Comparison of ENCODE assay signal across 8 cellular contexts in genomic region chr19:4337906-4338440, GRCh38. TPM values are rescaled to one million over a fixed set of nuclear protein-coding genes. Genes with fewer than 3 reads are reported as not detected.
DNase-seq lines count a peak whose midpoint lies in the region; ATAC-seq and TF ChIP-seq lines count a peak whose summit lies in the region.

No MANE protein-coding gene starts in this region.

- H3K27me3 ChIP-seq in cardiac muscle cell (no peaks in the 10 kb centered on the region), thyroid gland (no peaks in the 10 kb centered on the region), SK-N-SH (ENCODE audit: insufficient read depth) (no peaks in the 10 kb centered on the region)

- H3K9me3 ChIP-seq in cardiac muscle cell (ENCODE audit: low read depth): no peaks in the 10 kb centered on the region
- no peaks in the 10 kb centered on the region for H3K9me3 ChIP-seq in thyroid gland
- no peaks in the 10 kb centered on the region for H3K9me3 ChIP-seq in SK-N-SH

- H3K27ac ChIP-seq in cardiac muscle cell (peak overlapping the region; percentile 60), thyroid gland (peak overlapping the region; percentile 52 to 80 (median 71)), SK-N-SH (ENCODE audit: low read depth in 2 of 2, low read length in 1 of 2) (no peak overlapping the region)

- H4K20me1 ChIP-seq in SK-N-SH (ENCODE audit: insufficient read depth): no peaks in the 10 kb centered on the region

- POLR2A ChIA-PET in SK-N-SH (lab: Yijun Ruan, JAX): no interaction called here

- ATAC-seq in Right ventricle myocardium superior (ENCODE audit: poor library complexity): no peak
- peak; percentile 28 for ATAC-seq in left lobe of liver

- CTCF ChIA-PET in SK-N-SH (lab: Yijun Ruan, JAX): interaction anchor here (0.9 to 2.2 kb wide), 4 partner anchors 15 to 71 kb away, joined by 3 to 9 read pairs (median 6); no protein-coding TSS in a partner anchor

- TF ChIP-seq RAD21 in SK-N-SH (IDR thresholded peaks at IDR 0.05; ENCODE audit: low read length): no peak

- H3K4me2 ChIP-seq in SK-N-SH: no peak overlapping the region

- 19 to 21% methylated on average over 14 of the region's 14 CpGs for WGBS in thyroid gland, 2 donors
- 76% methylated on average over 13 of the region's 14 CpGs for WGBS in SK-N-SH (ENCODE audit: low lambda C conversion rate)

- TF ChIP-seq POLR2A in thyroid gland (IDR thresholded peaks at IDR 0.05): no peak

- peak overlapping the region; percentile 6 for H3K4me3 ChIP-seq in cardiac muscle cell
- H3K4me3 ChIP-seq in thyroid gland (replicated peaks in 1 of 3): peak overlapping the region in 2 of 3 donors; percentile 32 to 40
- no peak overlapping the region for H3K4me3 ChIP-seq in SK-N-SH (ENCODE audit: low read depth in 2 of 2, low read length in 1 of 2)

- H3K9ac ChIP-seq in SK-N-SH: no peak overlapping the region

- no peaks in the 10 kb centered on the region for H3F3A ChIP-seq in SK-N-SH (replicated peaks; ENCODE audit: insufficient read depth)

- no peaks in the 10 kb centered on the region for H3K79me2 ChIP-seq in SK-N-SH (ENCODE audit: insufficient read depth)

- TF ChIP-seq EP300 in SK-N-SH (IDR thresholded peaks at IDR 0.05; ENCODE audit: borderline replicate concordance in 1 of 2, low read depth in 1 of 2, low read length in 1 of 2): no peak

- no peak overlapping the region for H2AFZ ChIP-seq in SK-N-SH (ENCODE audit: low read depth)

- intact Hi-C loops in Right ventricle myocardium superior (cut with DNase I): no loop called here
- intact Hi-C loops in thyroid gland (cut with DNase I): no loop called here

- no peaks in the 10 kb centered on the region for H3K9me2 ChIP-seq in SK-N-SH

- H3K36me3 ChIP-seq in cardiac muscle cell (no peaks in the 10 kb centered on the region), thyroid gland (no peaks in the 10 kb centered on the region), SK-N-SH (replicated peaks in 1 of 2; ENCODE audit: control insufficient read depth in 1 of 2, insufficient read depth in 2 of 2, low read length in 1 of 2) (no peaks in the 10 kb centered on the region)

- peak; percentile 46 to 49 for DNase-seq in cardiac muscle cell (ENCODE audit: low read depth in 1 of 2, low spot score in 1 of 2)
- DNase-seq in Right ventricle myocardium superior: no peak
- DNase-seq in amniotic epithelial cell (ENCODE audit: low read depth): peak; percentile 15
- DNase-seq in left lobe of liver (ENCODE audit: low spot score): peak; percentile 77
- DNase-seq in thyroid gland: peak; percentile 48 to 53
- no peak for DNase-seq in NCI-H2196 (lab: John Stamatoyannopoulos, UW; ENCODE audit: unreplicated experiment)
- DNase-seq in NCI-H1105 (lab: John Stamatoyannopoulos, UW): no peak
- no peak for DNase-seq in SK-N-SH

- H3K4me1 ChIP-seq in cardiac muscle cell (ENCODE audit: low read depth): peaks cover 17% of the 10 kb centered on the region
- H3K4me1 ChIP-seq in thyroid gland: peaks cover 8 to 16% of the 10 kb centered on the region in 2 donors
- H3K4me1 ChIP-seq in SK-N-SH (ENCODE audit: control insufficient read depth in 1 of 2, insufficient read depth in 2 of 2, low read depth in 1 of 2, low read length in 1 of 2): peaks cover 0 to 5% of the 10 kb centered on the region in 2 experiments; a peak in 1 of 4 replicates

- TF ChIP-seq CTCF in cardiac muscle cell (IDR thresholded peaks at IDR 0.05; ENCODE audit: low read depth, low read length) (no peak), thyroid gland (IDR thresholded peaks at IDR 0.05) (no peak), SK-N-SH (IDR thresholded peaks at IDR 0.05) (no peak)

TF ChIP-seq in SK-N-SH, 30 proteins besides CTCF, POLR2A, EP300 and RAD21:
- TF ChIP-seq POLR2AphosphoS5 (IDR thresholded peaks at IDR 0.05; ENCODE audit: low read depth, low read length) (no peak), SMC3 (IDR thresholded peaks at IDR 0.05; ENCODE audit: low read depth, low read length) (no peak), ELF1 (IDR thresholded peaks at IDR 0.05) (no peak), RCOR1 (IDR thresholded peaks at IDR 0.05; ENCODE audit: low read length) (no peak)

RNA-seq across cellular contexts. Expression of gene STAP2, which starts 0.7 kb away (rescaled TPM):
- total RNA-seq in cardiac muscle cell: 12.3 and 18.0 TPM in 2 replicates
- polyA plus RNA-seq in cardiac muscle cell: 18.7 and 20.3 TPM in 2 replicates
- total RNA-seq in Right ventricle myocardium superior: 1.6 TPM
- total RNA-seq in left lobe of liver: 31.8 TPM
- total RNA-seq in thyroid gland: 10 to 100 TPM; 12.1 to 50.6 (median 29.7) TPM
- 6.0 and 7.6 TPM in 2 replicates for polyA plus RNA-seq in SK-N-SH (2012; rRNA removed)
- 2.8 and 2.9 TPM in 2 replicates for polyA plus RNA-seq in SK-N-SH (2012; cell fraction: cytosol; rRNA removed)
- polyA plus RNA-seq in SK-N-SH (2012; cell fraction: nucleus; rRNA removed): 5.6 and 6.1 TPM in 2 replicates

RNA-seq across cellular contexts. Expression of gene MPND, which starts 5.4 kb away (rescaled TPM):
- 14.4 and 19.8 TPM in 2 replicates for total RNA-seq in cardiac muscle cell
- polyA plus RNA-seq in cardiac muscle cell: 19.2 and 24.3 TPM in 2 replicates
- total RNA-seq in Right ventricle myocardium superior: 16.6 TPM
- total RNA-seq in left lobe of liver: 24.2 TPM
- total RNA-seq in thyroid gland: 10 to 100 TPM in 2 of 4 donors, 1 to 10 TPM in 2; 5.6 to 10.5 (median 9.3) TPM
- 18.7 and 21.3 TPM in 2 replicates for polyA plus RNA-seq in SK-N-SH (2012; rRNA removed)
- 9.7 and 14.7 TPM in 2 replicates for polyA plus RNA-seq in SK-N-SH (2012; cell fraction: cytosol; rRNA removed)
- 23.4 and 26.0 TPM in 2 replicates for polyA plus RNA-seq in SK-N-SH (2012; cell fraction: nucleus; rRNA removed)

RNA-seq across cellular contexts. Expression of gene FSD1, which starts 33.6 kb away (rescaled TPM):
- total RNA-seq in cardiac muscle cell (16.3 and 24.7 TPM in 2 replicates), Right ventricle myocardium superior (not detected), left lobe of liver (1.3 TPM), thyroid gland (not detected)
- polyA plus RNA-seq in cardiac muscle cell (18.5 and 23.2 TPM in 2 replicates), SK-N-SH (2012; rRNA removed) (46.7 and 49.0 TPM in 2 replicates)
- 18.6 and 33.9 TPM in 2 replicates for polyA plus RNA-seq in SK-N-SH (2012; cell fraction: cytosol; rRNA removed)
- polyA plus RNA-seq in SK-N-SH (2012; cell fraction: nucleus; rRNA removed): 90.3 and 101 TPM in 2 replicates

RNA-seq across cellular contexts. Expression of gene TMIGD2, which starts 35.8 kb away (rescaled TPM):
- 0.92 and 2.5 TPM in 2 replicates for total RNA-seq in cardiac muscle cell
- 0.84 and 2.9 TPM in 2 replicates for polyA plus RNA-seq in cardiac muscle cell
- total RNA-seq in Right ventricle myocardium superior: 0.24 TPM
- 0.25 TPM for total RNA-seq in left lobe of liver
- total RNA-seq in thyroid gland: not detected
- polyA plus RNA-seq in SK-N-SH (2012; rRNA removed): 0.06 TPM in 1 of 2 replicates, not detected in the other
- 0.03 and 0.21 TPM in 2 replicates for polyA plus RNA-seq in SK-N-SH (2012; cell fraction: cytosol; rRNA removed)
- not detected in 2 replicates for polyA plus RNA-seq in SK-N-SH (2012; cell fraction: nucleus; rRNA removed)

RNA-seq across cellular contexts. Expression of gene SHD, which starts 58.9 kb away (rescaled TPM):
- total RNA-seq in cardiac muscle cell: 78.4 and 144 TPM in 2 replicates
- polyA plus RNA-seq in cardiac muscle cell: 93.2 and 129 TPM in 2 replicates
- total RNA-seq in Right ventricle myocardium superior: not detected
- total RNA-seq in left lobe of liver: 8.8 TPM
- total RNA-seq in thyroid gland: not detected
- polyA plus RNA-seq in SK-N-SH (2012; rRNA removed): 3.1 and 6.9 TPM in 2 replicates
- 3.0 and 7.6 TPM in 2 replicates for polyA plus RNA-seq in SK-N-SH (2012; cell fraction: cytosol; rRNA removed)
- 8.5 and 32.8 TPM in 2 replicates for polyA plus RNA-seq in SK-N-SH (2012; cell fraction: nucleus; rRNA removed)

Comparison
In these comparisons a context has a peak if more than half of its experiments do, and no peak if none do; other contexts are left out.
1. DNase-seq: peak in cardiac muscle cell (2 of 2), amniotic epithelial cell (single experiment), left lobe of liver (single experiment) and thyroid gland (2 of 2); none in Right ventricle myocardium superior (single experiment), NCI-H2196 (single experiment), NCI-H1105 (single experiment) and SK-N-SH (single experiment).
2. H3K27ac ChIP-seq: peak in cardiac muscle cell (single experiment) and thyroid gland (3 of 3); none in SK-N-SH (0 of 2).
3. H3K4me3 ChIP-seq: peak in cardiac muscle cell (single experiment) and thyroid gland (2 of 3); none in SK-N-SH (0 of 2).